ENCODE assay signal across 33 cellular contexts in the genomic region with DNA sequence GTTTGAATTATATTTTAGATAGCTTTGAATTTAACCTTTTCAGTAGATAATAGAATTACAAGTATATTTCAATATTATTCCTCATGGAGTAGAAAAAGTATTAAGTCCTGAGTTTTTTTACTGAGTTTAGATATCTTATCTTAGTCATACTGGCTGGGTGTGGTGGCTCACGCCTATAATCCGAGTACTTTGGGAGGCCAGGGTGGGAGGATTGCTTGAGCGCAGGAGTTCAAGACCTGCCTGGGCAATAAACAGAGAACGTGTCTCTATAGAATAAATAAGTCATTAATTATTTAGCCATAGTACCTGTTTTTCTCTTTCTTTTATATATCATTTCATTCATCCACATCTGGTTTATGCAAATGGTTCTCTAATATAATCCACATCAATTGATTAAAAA.
"Had no signal": no experiment of that assay in that cellular context is flagged by ENCODE, and none has a peak within 500 bp of the region (broad histone marks: within the 10 kb centered on the region; RNA-seq: fewer than 3 reads in every experiment).

No MANE protein-coding gene starts in this region.

- H3K27ac ChIP-seq: brain microvascular endothelial cell, coronary artery, dorsolateral prefrontal cortex, esophagus squamous epithelium, gastroesophageal sphincter, heart right ventricle had no signal

- H3K27me3 Mint-ChIP-seq: activated CD4-positive, alpha-beta memory T cell treated with anti-CD3 and anti-CD28 coated beads for 36 hours; activated CD4-positive, alpha-beta T cell treated with anti-CD3 and anti-CD28 coated beads for 36 hours; activated CD4-positive, alpha-beta T cell treated with anti-CD3 and anti-CD28 coated beads, Interleukin-2, amount 10 ng/mL, durations not matched to agents 24 days and 14 days; activated CD8-positive, alpha-beta memory T cell treated with anti-CD3 and anti-CD28 coated beads, Interleukin-2, amount 10 ng/mL, durations not matched to agents 7 days and 5 days; activated naive CD4-positive, alpha-beta T cell treated with anti-CD3 and anti-CD28 coated beads, Interleukin-2, amount 10 ng/mL, durations not matched to agents 7 days and 5 days; central memory CD8-positive, alpha-beta T cell; dendritic cell treated with granulocyte-macrophage colony-stimulating factor and Interleukin-4, amounts not matched to agents 40 ng/mL and 50 ng/mL, for 4 days; T-helper 17 cell had no signal

- H3K27ac Mint-ChIP-seq: activated CD4-positive, alpha-beta memory T cell treated with anti-CD3 and anti-CD28 coated beads for 36 hours; activated CD4-positive, alpha-beta T cell treated with anti-CD3 and anti-CD28 coated beads for 36 hours; activated CD4-positive, alpha-beta T cell treated with anti-CD3 and anti-CD28 coated beads, Interleukin-2, amount 10 ng/mL, durations not matched to agents 24 days and 14 days; activated CD8-positive, alpha-beta memory T cell treated with anti-CD3 and anti-CD28 coated beads, Interleukin-2, amount 10 ng/mL, durations not matched to agents 7 days and 5 days; activated CD8-positive, alpha-beta T cell treated with anti-CD3 and anti-CD28 coated beads, Interleukin-2, amount 10 ng/mL, durations not matched to agents 7 days and 5 days; activated naive CD4-positive, alpha-beta T cell treated with anti-CD3 and anti-CD28 coated beads, Interleukin-2, amount 10 ng/mL, durations not matched to agents 7 days and 5 days; activated naive CD4-positive, alpha-beta T cell treated with anti-CD3 and anti-CD28 coated beads, Interleukin-2, amount 50 U/mL, for 72 hours; activated T-helper 1 cell treated with anti-CD3 and anti-CD28 coated beads, Interleukin-12 subunit alpha, Interleukin-12 subunit beta, Interleukin-2, Interleukin-4 antibody, amounts not matched to agents 30 ng/mL and 10 ng/mL and 1 ng/mL, durations not matched to agents 14 hours and 24 hours and 36 hours; dendritic cell treated with granulocyte-macrophage colony-stimulating factor and Interleukin-4, amounts not matched to agents 40 ng/mL and 50 ng/mL, for 4 days; endodermal cell; T-helper 2 cell treated with Interferon-gamma antibody and Interleukin-4, amounts not matched to agents 5 μg/mL and 100 μg/mL, for 36 hours had no signal

- FAIRE-seq: astrocyte, bronchial epithelial cell had no signal

- H3K9me3 Mint-ChIP-seq: activated T-helper 1 cell treated with anti-CD3 and anti-CD28 coated beads, Interleukin-12 subunit alpha, Interleukin-12 subunit beta, Interleukin-2, Interleukin-4 antibody, amounts not matched to agents 30 ng/mL and 10 ng/mL and 1 ng/mL, durations not matched to agents 14 hours and 24 hours and 36 hours; central memory CD8-positive, alpha-beta T cell; dendritic cell treated with granulocyte-macrophage colony-stimulating factor and Interleukin-4, amounts not matched to agents 40 ng/mL and 50 ng/mL, for 4 days had no signal

- H3K27me3 ChIP-seq: brain microvascular endothelial cell, dorsolateral prefrontal cortex, esophagus squamous epithelium, gastroesophageal sphincter, heart right ventricle had no signal

- H3K4me3 ChIP-seq: coronary artery, dorsolateral prefrontal cortex, esophagus squamous epithelium, gastroesophageal sphincter, heart right ventricle had no signal

- ATAC-seq: activated CD4-positive, alpha-beta T cell treated with anti-CD3 and anti-CD28 coated beads for 36 hours; activated CD8-positive, alpha-beta memory T cell treated with anti-CD3 and anti-CD28 coated beads, Interleukin-2, amount 10 ng/mL, durations not matched to agents 7 days and 5 days; activated CD8-positive, alpha-beta T cell treated with anti-CD3 and anti-CD28 coated beads, Interleukin-2, amount 10 ng/mL, durations not matched to agents 7 days and 5 days; activated naive CD4-positive, alpha-beta T cell treated with anti-CD3 and anti-CD28 coated beads, Interleukin-2, amount 50 U/mL, for 72 hours; gastroesophageal sphincter; heart right ventricle; T-helper 17 cell had no signal

- H3K9me3 ChIP-seq: esophagus squamous epithelium, gastroesophageal sphincter had no signal

- DNase-seq: activated CD4-positive, alpha-beta memory T cell treated with anti-CD3 and anti-CD28 coated beads for 36 hours; activated CD4-positive, alpha-beta T cell treated with anti-CD3 and anti-CD28 coated beads for 36 hours; activated CD4-positive, alpha-beta T cell treated with anti-CD3 and anti-CD28 coated beads, Interleukin-2, amount 10 ng/mL, durations not matched to agents 24 days and 14 days; activated CD4-positive, CD25-positive, alpha-beta regulatory T cell; activated CD4-positive, CD25-positive, alpha-beta regulatory T cell treated with anti-CD3 and anti-CD28 coated beads, Interleukin-2, amount 50 U/mL, for 72 hours; activated CD8-positive, alpha-beta memory T cell treated with anti-CD3 and anti-CD28 coated beads, Interleukin-2, amount 10 ng/mL, durations not matched to agents 7 days and 5 days; activated CD8-positive, alpha-beta memory T cell treated with anti-CD3 and anti-CD28 coated beads, Interleukin-2, amount 50 U/mL, for 4 hours; activated CD8-positive, alpha-beta T cell treated with anti-CD3 and anti-CD28 coated beads, Interleukin-2, amount 10 ng/mL, durations not matched to agents 7 days and 5 days; activated gamma-delta T cell; activated naive CD4-positive, alpha-beta T cell; activated naive CD4-positive, alpha-beta T cell treated with anti-CD3 and anti-CD28 coated beads, Interleukin-2, amount 10 ng/mL, durations not matched to agents 7 days and 5 days; activated T-cell treated with anti-CD3 and anti-CD28 coated beads, Interleukin-2, amount 50 U/mL, for 1 hour; activated T-cell treated with anti-CD3 and anti-CD28 coated beads, Interleukin-2, amount 50 U/mL, for 48 hours; amniotic stem cell; anterior cingulate cortex; brain microvascular endothelial cell; dorsolateral prefrontal cortex; effector memory CD4-positive, alpha-beta T cell; endodermal cell; esophagus squamous epithelium; heart right ventricle; T-helper 1 cell; T-helper 17 cell; T1000 had no signal

- H3K4me3 Mint-ChIP-seq: activated CD4-positive, alpha-beta memory T cell treated with anti-CD3 and anti-CD28 coated beads for 36 hours; activated CD4-positive, alpha-beta T cell treated with anti-CD3 and anti-CD28 coated beads for 36 hours; activated CD4-positive, alpha-beta T cell treated with anti-CD3 and anti-CD28 coated beads, Interleukin-2, amount 10 ng/mL, durations not matched to agents 24 days and 14 days; activated CD8-positive, alpha-beta memory T cell treated with anti-CD3 and anti-CD28 coated beads, Interleukin-2, amount 10 ng/mL, durations not matched to agents 7 days and 5 days; activated CD8-positive, alpha-beta T cell treated with anti-CD3 and anti-CD28 coated beads, Interleukin-2, amount 10 ng/mL, durations not matched to agents 7 days and 5 days; activated naive CD4-positive, alpha-beta T cell treated with anti-CD3 and anti-CD28 coated beads, Interleukin-2, amount 10 ng/mL, durations not matched to agents 7 days and 5 days; activated T-helper 1 cell treated with anti-CD3 and anti-CD28 coated beads, Interleukin-12 subunit alpha, Interleukin-12 subunit beta, Interleukin-2, Interleukin-4 antibody, amounts not matched to agents 30 ng/mL and 10 ng/mL and 1 ng/mL, durations not matched to agents 14 hours and 24 hours and 36 hours; central memory CD8-positive, alpha-beta T cell; dendritic cell treated with granulocyte-macrophage colony-stimulating factor and Interleukin-4, amounts not matched to agents 40 ng/mL and 50 ng/mL, for 4 days; endodermal cell; T-helper 17 cell; T-helper 2 cell treated with Interferon-gamma antibody and Interleukin-4, amounts not matched to agents 5 μg/mL and 100 μg/mL, for 36 hours had no signal
